Comparison of ENCODE assay signal across 28 cellular contexts in the genomic region with DNA sequence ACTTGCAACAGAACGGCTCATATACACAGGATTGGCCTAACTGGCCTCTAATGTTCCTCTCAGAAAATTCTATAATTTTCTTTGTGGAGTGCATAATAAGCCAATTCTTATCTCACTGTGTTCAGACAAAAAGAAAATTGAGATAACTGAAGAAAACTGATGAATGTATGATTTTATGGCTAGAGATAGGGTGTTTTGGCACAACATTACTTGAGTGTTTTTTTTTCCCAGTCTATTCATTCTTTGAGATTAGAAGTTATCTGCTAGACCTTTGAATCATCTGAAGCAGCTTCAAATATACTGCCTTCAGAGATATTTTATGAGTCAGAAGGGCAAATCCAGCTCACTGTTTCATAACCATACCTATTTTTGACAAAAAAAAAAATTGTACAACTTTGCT.
DNase-seq lines count a peak whose midpoint lies in the region; ATAC-seq and TF ChIP-seq lines count a peak whose summit lies in the region.
"Had no signal": no experiment of that assay in that cellular context is flagged by ENCODE, and none has a peak within 500 bp of the region (broad histone marks: within the 10 kb centered on the region; RNA-seq: fewer than 3 reads in every experiment).

No MANE protein-coding gene starts in this region.

- H3K36me3 Mint-ChIP-seq in activated naive CD8-positive, alpha-beta T cell treated with anti-CD3 and anti-CD28 coated beads, Interleukin-2, amount 50 U/mL, for 24 hours (ENCODE audit: low read depth): no peaks in the 10 kb centered on the region

- TF ChIP-seq CTCF in SK-N-SH (IDR thresholded peaks at IDR 0.05) (no peak), HL-60 (IDR thresholded peaks at IDR 0.05; ENCODE audit: insufficient read depth, low read length) (no peak), foreskin keratinocyte (conservative IDR thresholded peaks at IDR 0.05) (no peak), GM13976 (IDR thresholded peaks at IDR 0.05; ENCODE audit: borderline replicate concordance, control extremely low read depth, extremely low read depth, insufficient read depth, missing control alignments) (no peak)

- no peak overlapping the region for H3K9ac ChIP-seq in SK-N-SH

- ATAC-seq in SK-N-SH treated with all-trans-retinoic acid at 6 μM for 48 hours (no peak), foreskin keratinocyte (peak; percentile 51), HG02970 (IDR thresholded peaks at IDR 0.05; ENCODE audit: low FRiP score, unreplicated experiment) (no peak)
- peak; percentile 58 for ATAC-seq in activated naive CD8-positive, alpha-beta T cell treated with anti-CD3 and anti-CD28 coated beads, Interleukin-2, amount 50 U/mL, for 24 hours
- ATAC-seq: A549, HCT116, T-cell had no signal

- CTCF ChIA-PET in SK-N-SH (lab: Yijun Ruan, JAX): interaction anchor here (1.1 to 1.8 kb wide), 3 partner anchors 23 to 246 kb away, joined by 3 to 4 read pairs (median 4); no protein-coding TSS in a partner anchor

- no peaks in the 10 kb centered on the region for H3K9me2 ChIP-seq in SK-N-SH

- no peaks in the 10 kb centered on the region for H3F3A ChIP-seq in SK-N-SH (replicated peaks; ENCODE audit: insufficient read depth)

- H3K9me3 Mint-ChIP-seq in activated naive CD8-positive, alpha-beta T cell treated with anti-CD3 and anti-CD28 coated beads, Interleukin-2, amount 50 U/mL, for 24 hours: no peaks in the 10 kb centered on the region

- H3K27me3 ChIP-seq in SK-N-SH (ENCODE audit: insufficient read depth): no peaks in the 10 kb centered on the region
- H3K27me3 ChIP-seq in HL-60 (ENCODE audit: insufficient read depth, poor library complexity, severe bottlenecking): no peaks in the 10 kb centered on the region
- H3K27me3 ChIP-seq in foreskin keratinocyte: no peaks in the 10 kb centered on the region
- H3K27me3 ChIP-seq: esophagus muscularis mucosa, neutrophil, stomach, transverse colon had no signal

- H3K27me3 Mint-ChIP-seq in activated naive CD8-positive, alpha-beta T cell treated with anti-CD3 and anti-CD28 coated beads, Interleukin-2, amount 50 U/mL, for 24 hours: no peaks in the 10 kb centered on the region
- H3K27me3 Mint-ChIP-seq: B cell, T-cell had no signal

- in situ Hi-C loops in GM13976 (cut with MboI; ENCODE audit: low sequenced_read_pairs, unreplicated experiment): no loop called here

- H3K4me1 Mint-ChIP-seq in activated naive CD8-positive, alpha-beta T cell treated with anti-CD3 and anti-CD28 coated beads, Interleukin-2, amount 50 U/mL, for 24 hours: peaks cover 61% of the 10 kb centered on the region

- whole genome bisulfite sequencing in SK-N-SH (ENCODE audit: low lambda C conversion rate): 50% methylated on average over 1 of the region's 1 CpG

- no peak overlapping the region for H3K4me3 Mint-ChIP-seq in activated naive CD8-positive, alpha-beta T cell treated with anti-CD3 and anti-CD28 coated beads, Interleukin-2, amount 50 U/mL, for 24 hours
- H3K4me3 Mint-ChIP-seq: B cell, T-cell had no signal

- H3K27ac ChIP-seq in SK-N-SH (ENCODE audit: low read depth in 2 of 2, low read length in 1 of 2) (no peak overlapping the region), HL-60 (replicated peaks) (peak overlapping the region; percentile 26), foreskin keratinocyte (no peak overlapping the region)
- H3K27ac ChIP-seq: A549, esophagus muscularis mucosa, neutrophil, skin epidermis, stomach, transverse colon had no signal

- H3K79me2 ChIP-seq in SK-N-SH (ENCODE audit: insufficient read depth): no peaks in the 10 kb centered on the region

- H2AFZ ChIP-seq in SK-N-SH (ENCODE audit: low read depth): no peak overlapping the region

- H3K4me2 ChIP-seq in SK-N-SH: no peak overlapping the region
- H3K4me2 ChIP-seq: A549 had no signal

- DNase-seq in SK-N-SH: no peak
- peak in 1 of 2 experiments; percentile 35 for DNase-seq in HL-60 (ENCODE audit: low read depth in 1 of 2, low spot score in 1 of 2)
- no peak for DNase-seq in activated naive CD8-positive, alpha-beta T cell treated with anti-CD3 and anti-CD28 coated beads, Interleukin-2, amount 50 U/mL, for 24 hours
- DNase-seq in foreskin keratinocyte: no peak
- DNase-seq in NCI-H2029 treated with DMSO at 0.1 percent for 48 hours (lab: John Stamatoyannopoulos, UW): no peak
- no peak for DNase-seq in GM13976 (ENCODE audit: low spot score)
- DNase-seq: activated CD4-positive, alpha-beta T cell treated with anti-CD3 and anti-CD28 coated beads, Interleukin-2, amount 50 U/mL, for 1 hour; activated CD8-positive, alpha-beta memory T cell treated with anti-CD3 and anti-CD28 coated beads, Interleukin-2, amount 50 U/mL, for 4 hours; activated gamma-delta T cell treated with Interleukin-2 at 50 U/mL for 16 hours; effector CD8-positive, alpha-beta T cell; glutamatergic neuron; left cardiac atrium; mesenchymal stem cell; MV-4-11; NCI-H1694 treated with DMSO at 0.1 percent for 48 hours; Right ventricle myocardium superior; stimulated activated CD4-positive, alpha-beta T cell treated with anti-CD3 and anti-CD28 coated beads, Interleukin-4, amount 100 ng/mL, for 24 hours; stomach; T-cell; transverse colon had no signal

- no peak for TF ChIP-seq RAD21 in SK-N-SH (IDR thresholded peaks at IDR 0.05; ENCODE audit: low read length)

- no peak for TF ChIP-seq EP300 in SK-N-SH (IDR thresholded peaks at IDR 0.05; ENCODE audit: borderline replicate concordance in 1 of 2, low read depth in 1 of 2, low read length in 1 of 2)

- no peaks in the 10 kb centered on the region for H3K9me3 ChIP-seq in SK-N-SH
- H3K9me3 ChIP-seq: A549, esophagus muscularis mucosa, neutrophil, stomach, transverse colon had no signal

- H3K4me1 ChIP-seq in SK-N-SH (ENCODE audit: control insufficient read depth in 1 of 2, insufficient read depth in 2 of 2, low read depth in 1 of 2, low read length in 1 of 2) (no peaks in the 10 kb centered on the region; a peak in 2 of 4 replicates), foreskin keratinocyte (peaks cover 6% of the 10 kb centered on the region)
- H3K4me1 ChIP-seq: A549 had no signal

- H3K36me3 ChIP-seq in SK-N-SH (replicated peaks in 1 of 2; ENCODE audit: control insufficient read depth in 1 of 2, insufficient read depth in 2 of 2, low read length in 1 of 2): no peaks in the 10 kb centered on the region
- H3K36me3 ChIP-seq: esophagus muscularis mucosa, neutrophil, stomach, transverse colon had no signal

- no peak overlapping the region for H3K27ac Mint-ChIP-seq in activated naive CD8-positive, alpha-beta T cell treated with anti-CD3 and anti-CD28 coated beads, Interleukin-2, amount 50 U/mL, for 24 hours
- H3K27ac Mint-ChIP-seq: B cell, T-cell had no signal

- H3K4me3 ChIP-seq in SK-N-SH (ENCODE audit: low read depth in 2 of 2, low read length in 1 of 2): no peak overlapping the region
- H3K4me3 ChIP-seq in HL-60 (replicated peaks; ENCODE audit: insufficient read depth, low read length): no peak overlapping the region
- H3K4me3 ChIP-seq: A549, esophagus muscularis mucosa, skin epidermis, stomach, transverse colon had no signal

- POLR2A ChIA-PET in SK-N-SH (lab: Yijun Ruan, JAX): no interaction called here

- H4K20me1 ChIP-seq in SK-N-SH (ENCODE audit: insufficient read depth): no peaks in the 10 kb centered on the region

TF ChIP-seq in SK-N-SH treated with all-trans-retinoic acid at 6 μM for 48 hours, 23 proteins besides CTCF, POLR2A, EP300 and RAD21:
- TF ChIP-seq ZFP30 (CRISPR knock-in tag; IDR thresholded peaks at IDR 0.05) (no peak), ISL1 (CRISPR knock-in tag; IDR thresholded peaks at IDR 0.05) (peak; percentile 62)

TF ChIP-seq in SK-N-SH, 30 proteins besides CTCF, POLR2A, EP300 and RAD21 (continues in another document):
- no peak for TF ChIP-seq TCF12 (IDR thresholded peaks at IDR 0.05)
- TF ChIP-seq FOXJ3 (CRISPR knock-in tag; IDR thresholded peaks at IDR 0.05): no peak
- TF ChIP-seq NRF1 (IDR thresholded peaks at IDR 0.05; ENCODE audit: low read depth, low read length): no peak
- no peak for TF ChIP-seq TEAD4 (IDR thresholded peaks at IDR 0.05; ENCODE audit: borderline replicate concordance, insufficient read depth)
- no peak for TF ChIP-seq YY1 (IDR thresholded peaks at IDR 0.05; ENCODE audit: low read depth)
- TF ChIP-seq CHD2 (IDR thresholded peaks at IDR 0.05; ENCODE audit: low read length, partially characterized antibody): no peak
- TF ChIP-seq GATA2 (CRISPR knock-in tag; IDR thresholded peaks at IDR 0.05): no peak
- TF ChIP-seq, protein P1, sequence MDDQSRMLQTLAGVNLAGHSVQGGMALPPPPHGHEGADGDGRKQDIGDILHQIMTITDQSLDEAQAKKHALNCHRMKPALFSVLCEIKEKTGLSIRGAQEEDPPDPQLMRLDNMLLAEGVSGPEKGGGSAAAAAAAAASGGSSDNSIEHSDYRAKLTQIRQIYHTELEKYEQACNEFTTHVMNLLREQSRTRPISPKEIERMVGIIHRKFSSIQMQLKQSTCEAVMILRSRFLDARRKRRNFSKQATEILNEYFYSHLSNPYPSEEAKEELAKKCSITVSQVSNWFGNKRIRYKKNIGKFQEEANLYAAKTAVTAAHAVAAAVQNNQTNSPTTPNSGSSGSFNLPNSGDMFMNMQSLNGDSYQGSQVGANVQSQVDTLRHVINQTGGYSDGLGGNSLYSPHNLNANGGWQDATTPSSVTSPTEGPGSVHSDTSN (IDR thresholded peaks at IDR 0.05): no peak
- TF ChIP-seq, protein P2, sequence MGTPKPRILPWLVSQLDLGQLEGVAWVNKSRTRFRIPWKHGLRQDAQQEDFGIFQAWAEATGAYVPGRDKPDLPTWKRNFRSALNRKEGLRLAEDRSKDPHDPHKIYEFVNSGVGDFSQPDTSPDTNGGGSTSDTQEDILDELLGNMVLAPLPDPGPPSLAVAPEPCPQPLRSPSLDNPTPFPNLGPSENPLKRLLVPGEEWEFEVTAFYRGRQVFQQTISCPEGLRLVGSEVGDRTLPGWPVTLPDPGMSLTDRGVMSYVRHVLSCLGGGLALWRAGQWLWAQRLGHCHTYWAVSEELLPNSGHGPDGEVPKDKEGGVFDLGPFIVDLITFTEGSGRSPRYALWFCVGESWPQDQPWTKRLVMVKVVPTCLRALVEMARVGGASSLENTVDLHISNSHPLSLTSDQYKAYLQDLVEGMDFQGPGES (IDR thresholded peaks at IDR 0.05; ENCODE audit: low read depth, low read length): no peak
- no peak for TF ChIP-seq RCOR1 (IDR thresholded peaks at IDR 0.05; ENCODE audit: low read length)
- no peak for TF ChIP-seq RXRA (IDR thresholded peaks at IDR 0.05; ENCODE audit: borderline replicate concordance, low read depth)

Comparison
In these comparisons a context has a peak if more than half of its experiments do, and no peak if none do; other contexts are left out.
1. ATAC-seq: peak in activated naive CD8-positive, alpha-beta T cell treated with anti-CD3 and anti-CD28 coated beads, Interleukin-2, amount 50 U/mL, for 24 hours (single experiment) and foreskin keratinocyte (single experiment); none in SK-N-SH treated with all-trans-retinoic acid at 6 μM for 48 hours (single experiment) and HG02970 (single experiment).